ENCODE assay signal across 8 cellular contexts in genomic region chr1:100463809-100464424, GRCh38.
A peak's percentile ranks its signal among the peaks of the same experiment; 100 is the strongest.
DNase-seq lines count a peak whose midpoint lies in the region; ATAC-seq and TF ChIP-seq lines count a peak whose summit lies in the region.

No MANE protein-coding gene starts in this region.

- no peak overlapping the region for H3K27ac ChIP-seq in esophagus squamous epithelium

- no peaks in the 10 kb centered on the region for H3K9me3 ChIP-seq in esophagus squamous epithelium

- TF ChIP-seq POLR2A in esophagus squamous epithelium (IDR thresholded peaks at IDR 0.05) = no peak

- H3K27ac Mint-ChIP-seq in nephron (peak overlapping the region; percentile 43 to 74 (median 73)), type B pancreatic cell (no peak overlapping the region)

- intact Hi-C loops in esophagus squamous epithelium (cut with DNase I) = no loop called here

- H3K9me3 Mint-ChIP-seq in nephron = no peaks in the 10 kb centered on the region
- no peaks in the 10 kb centered on the region for H3K9me3 Mint-ChIP-seq in type B pancreatic cell

- no peak overlapping the region for H3K4me3 ChIP-seq in esophagus squamous epithelium

- DNase-seq in D341Med (ENCODE audit: low spot score) (peak; percentile 70), NCI-H774 (lab: John Stamatoyannopoulos, UW) (peak; percentile 49), activated T-cell treated with anti-CD3 and anti-CD28 coated beads for 24 hours (ENCODE audit: low read depth) (peak; percentile 51), esophagus squamous epithelium (lab: John Stamatoyannopoulos, UW) (no peak), type B pancreatic cell (ENCODE audit: extremely low spot score, unreplicated experiment) (no peak)

- TF ChIP-seq CTCF in esophagus squamous epithelium (IDR thresholded peaks at IDR 0.05) = peak; percentile 42 to 74 (median 58)
- TF ChIP-seq CTCF in nephron (IDR thresholded peaks at IDR 0.05; ENCODE audit: unreplicated experiment in 3 of 3) = peak; percentile 73 to 78 (median 75)
- TF ChIP-seq CTCF in type B pancreatic cell (conservative IDR thresholded peaks at IDR 0.05) = peak; percentile 82

- H3K36me3 ChIP-seq in esophagus squamous epithelium = peaks cover 0 to 10% (median 0%) of the 10 kb centered on the region in 3 donors

- H3K4me1 Mint-ChIP-seq in nephron (peaks cover 42% of the 10 kb centered on the region), type B pancreatic cell (ENCODE audit: unreplicated experiment) (peaks cover 21% of the 10 kb centered on the region)

- H3K27me3 Mint-ChIP-seq in nephron (ENCODE audit: low read depth) (no peaks in the 10 kb centered on the region), type B pancreatic cell (no peaks in the 10 kb centered on the region)

- no peaks in the 10 kb centered on the region for H3K27me3 ChIP-seq in esophagus squamous epithelium

- H3K36me3 Mint-ChIP-seq in nephron (ENCODE audit: low read depth) (peaks cover 35% of the 10 kb centered on the region), type B pancreatic cell (peaks cover 8% of the 10 kb centered on the region)

- H3K4me1 ChIP-seq in esophagus squamous epithelium = peaks cover 0 to 14% (median 3%) of the 10 kb centered on the region in 3 donors

- WGBS in esophagus squamous epithelium, 2 donors = 31 to 37% methylated on average over 9 to 10 of the region's 10 CpGs

- H3K4me3 Mint-ChIP-seq in nephron (no peak overlapping the region), type B pancreatic cell (no peak overlapping the region)

- ATAC-seq in GM19463 (IDR thresholded peaks at IDR 0.05; ENCODE audit: unreplicated experiment) = peak; percentile 92
- ATAC-seq in HG03520 (IDR thresholded peaks at IDR 0.05; ENCODE audit: unreplicated experiment) = peak; percentile 85

Comparison
In these comparisons a context has a peak if more than half of its experiments do, and no peak if none do; other contexts are left out.
1. DNase-seq: peak in D341Med (single experiment), NCI-H774 (single experiment) and activated T-cell treated with anti-CD3 and anti-CD28 coated beads for 24 hours (single experiment); none in esophagus squamous epithelium (single experiment) and type B pancreatic cell (single experiment).
2. Peak in every context shown above with its lines, with median percentiles within 50 percentile points of each other: CTCF ChIP-seq.